In genomic region chr19:13843104-13843921, GRCh38 we compare ENCODE assay signal across 1 cellular context.
TF ChIP-seq lines count a peak whose summit lies in the region.

No MANE protein-coding gene starts in this region.

TF ChIP-seq in HCT116, 20 proteins besides CTCF, POLR2A, EP300 and RAD21 (continued from another document):
- TF ChIP-seq ZBTB33 (IDR thresholded peaks at IDR 0.05; ENCODE audit: extremely low read depth, insufficient replicate concordance, low read length) (peak; percentile 17), TCF7L2 (IDR thresholded peaks at IDR 0.05; ENCODE audit: borderline replicate concordance, extremely low read depth, insufficient read depth, insufficient read length) (peak; percentile 93)
